8 cellular contexts compared by ENCODE assay signal in the genomic region with DNA sequence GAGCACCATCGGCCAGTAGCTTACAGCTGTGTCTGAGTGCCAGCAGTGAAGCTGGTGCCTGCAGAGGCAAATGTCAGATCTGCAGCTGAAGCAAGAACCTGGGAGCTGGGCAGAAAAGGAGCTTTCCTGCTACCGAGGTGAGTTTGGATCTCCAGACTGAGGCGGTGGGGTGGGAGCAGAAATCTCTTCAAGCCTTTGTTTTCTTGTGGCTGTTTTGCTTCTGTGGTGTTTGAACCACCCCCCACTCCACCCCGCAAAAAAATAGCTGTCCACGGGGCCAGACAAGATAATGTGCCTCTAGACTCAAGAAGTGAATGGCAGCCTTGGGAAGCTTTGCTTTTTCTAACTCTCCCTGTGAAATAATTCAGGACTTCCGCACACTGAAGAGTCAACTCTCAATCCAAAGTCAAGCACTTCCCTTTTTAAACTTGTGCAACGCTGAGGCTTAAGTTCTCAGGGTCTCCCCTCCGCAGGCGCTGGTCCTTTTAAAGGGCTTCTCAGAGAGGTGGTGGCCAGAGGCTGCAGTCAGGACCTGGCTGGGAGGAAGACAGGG.
DNase-seq lines count a peak whose midpoint lies in the region; ATAC-seq and TF ChIP-seq lines count a peak whose summit lies in the region.

No MANE protein-coding gene starts in this region.

- no peaks in the 10 kb centered on the region for H3K9me3 Mint-ChIP-seq in activated CD4-positive, alpha-beta memory T cell treated with anti-CD3 and anti-CD28 coated beads for 36 hours

- H3K9me3 ChIP-seq in left lung (no peaks in the 10 kb centered on the region), upper lobe of right lung (no peaks in the 10 kb centered on the region)

- H3K27me3 Mint-ChIP-seq in activated CD4-positive, alpha-beta memory T cell treated with anti-CD3 and anti-CD28 coated beads for 36 hours: peaks cover 33% of the 10 kb centered on the region

- peaks cover 17% of the 10 kb centered on the region for H3K4me1 Mint-ChIP-seq in activated CD4-positive, alpha-beta memory T cell treated with anti-CD3 and anti-CD28 coated beads for 36 hours (ENCODE audit: low read depth)

- H3K4me3 ChIP-seq in left lung (peak overlapping the region; percentile 24 to 46), upper lobe of right lung (peak overlapping the region; percentile 47)

- DNase-seq in Right ventricle myocardium superior (no peak), left ventricle myocardium superior (no peak), left lung (no peak), upper lobe of right lung (no peak), SW480 (ENCODE audit: low spot score) (no peak), NCI-H510A (lab: John Stamatoyannopoulos, UW) (no peak)
- DNase-seq in activated CD4-positive, alpha-beta memory T cell treated with anti-CD3 and anti-CD28 coated beads for 36 hours: no peak

- POLR2A ChIA-PET in activated CD4-positive, alpha-beta memory T cell treated with anti-CD3 and anti-CD28 coated beads for 36 hours (lab: Charles Lee): no interaction called here

- intact Hi-C loops in Right ventricle myocardium superior (cut with DNase I): no loop called here
- intact Hi-C loops in left ventricle myocardium superior (cut with micrococcal nuclease): no loop called here
- intact Hi-C loops in activated CD4-positive, alpha-beta memory T cell treated with anti-CD3 and anti-CD28 coated beads for 36 hours (cut with micrococcal nuclease): loop anchor here (1.0 to 2.0 kb wide), 2 partner anchors 57 to 113 kb away; no protein-coding TSS in a partner anchor
- intact Hi-C loops in left lung (cut with DNase I): no loop called here
- intact Hi-C loops in upper lobe of right lung (cut with DNase I): no loop called here

- no peak overlapping the region for H3K27ac Mint-ChIP-seq in activated CD4-positive, alpha-beta memory T cell treated with anti-CD3 and anti-CD28 coated beads for 36 hours

- ATAC-seq in Right ventricle myocardium superior (ENCODE audit: poor library complexity) (peak; percentile 57), left ventricle myocardium superior (no peak), left lung (no peak), upper lobe of right lung (no peak), GM21515 (IDR thresholded peaks at IDR 0.05; ENCODE audit: unreplicated experiment) (no peak)

- H3K4me1 ChIP-seq in left lung (peaks cover 6 to 22% of the 10 kb centered on the region in 2 donors), upper lobe of right lung (peaks cover 5% of the 10 kb centered on the region)

- H3K4me3 Mint-ChIP-seq in activated CD4-positive, alpha-beta memory T cell treated with anti-CD3 and anti-CD28 coated beads for 36 hours: peak overlapping the region; percentile 59

- H3K36me3 ChIP-seq in left lung (no peaks in the 10 kb centered on the region), upper lobe of right lung (no peaks in the 10 kb centered on the region)

- H3K36me3 Mint-ChIP-seq in activated CD4-positive, alpha-beta memory T cell treated with anti-CD3 and anti-CD28 coated beads for 36 hours: no peaks in the 10 kb centered on the region

- CTCF ChIA-PET in activated CD4-positive, alpha-beta memory T cell treated with anti-CD3 and anti-CD28 coated beads for 36 hours (lab: Charles Lee): interaction anchor here (0.6 to 6.0 kb wide), 24 partner anchors 10 to 197 kb away, joined by 3 to 170 read pairs (median 5); no protein-coding TSS in a partner anchor

- TF ChIP-seq CTCF in left lung (IDR thresholded peaks at IDR 0.05): no peak
- no peak for TF ChIP-seq CTCF in upper lobe of right lung (IDR thresholded peaks at IDR 0.05)

- H3K27ac ChIP-seq in left lung (no peak overlapping the region), upper lobe of right lung (no peak overlapping the region)

- peaks cover 14 to 42% of the 10 kb centered on the region in 2 donors for H3K27me3 ChIP-seq in left lung
- H3K27me3 ChIP-seq in upper lobe of right lung: peaks cover 17% of the 10 kb centered on the region
